Comparison of ENCODE assay signal across 9 cellular contexts in genomic region chr15:67176195-67176971, GRCh38.
DNase-seq lines count a peak whose midpoint lies in the region; ATAC-seq and TF ChIP-seq lines count a peak whose summit lies in the region.
"Had no signal": no experiment of that assay in that cellular context is flagged by ENCODE, and none has a peak within 500 bp of the region (broad histone marks: within the 10 kb centered on the region; RNA-seq: fewer than 3 reads in every experiment).

No MANE protein-coding gene starts in this region.

- H3K27ac ChIP-seq in SK-N-SH (ENCODE audit: low read depth in 2 of 2, low read length in 1 of 2) = peak overlapping the region in 1 of 2 experiments; percentile 89; a peak in 1 of 4 replicates
- H3K27ac ChIP-seq in stomach smooth muscle (ENCODE audit: low read length) = peak overlapping the region; percentile 18

- no peak overlapping the region for H3K4me2 ChIP-seq in SK-N-SH

- H3K4me3 Mint-ChIP-seq in T-cell = no peak overlapping the region

- H4K20me1 ChIP-seq in SK-N-SH (ENCODE audit: insufficient read depth) = no peaks in the 10 kb centered on the region

- no peak overlapping the region for H3K9ac ChIP-seq in SK-N-SH
- H3K9ac ChIP-seq in iPS-15b (ENCODE audit: low read depth, low read length) = peak overlapping the region; percentile 12
- H3K9ac ChIP-seq in stomach smooth muscle (ENCODE audit: low read length in 2 of 2) = peak overlapping the region in 1 of 2 donors; percentile 2

- H3K9me3 Mint-ChIP-seq in T-cell = no peaks in the 10 kb centered on the region

- DNase-seq in SK-N-SH = peak; percentile 56
- no peak for DNase-seq in T-cell
- no peak for DNase-seq in NCI-H748 treated with DMSO at 0.1 percent for 48 hours (lab: John Stamatoyannopoulos, UW)
- DNase-seq in foreskin fibroblast = no peak
- DNase-seq: stimulated activated CD4-positive, alpha-beta T cell treated with anti-CD3 and anti-CD28 coated beads, Interleukin-4, amount 100 ng/mL, for 4 hours had no signal

- no peak for ATAC-seq in SK-N-SH treated with all-trans-retinoic acid at 6 μM for 48 hours
- ATAC-seq in T-cell (replicated peaks in 1 of 4) = no peak
- ATAC-seq in HG03442 (IDR thresholded peaks at IDR 0.05; ENCODE audit: unreplicated experiment) = no peak

- no peaks in the 10 kb centered on the region for H3K9me2 ChIP-seq in SK-N-SH

- H3K4me1 ChIP-seq in SK-N-SH (ENCODE audit: control insufficient read depth in 1 of 2, insufficient read depth in 2 of 2, low read depth in 1 of 2, low read length in 1 of 2) (peaks cover 39 to 57% of the 10 kb centered on the region in 2 experiments; a peak in 3 of 4 replicates), iPS-15b (ENCODE audit: control insufficient read depth, insufficient read depth, low read length) (peaks cover 12% of the 10 kb centered on the region), stomach smooth muscle (ENCODE audit: control insufficient read depth, insufficient read depth, low read length) (peaks cover 37% of the 10 kb centered on the region)

- H3K4me3 ChIP-seq in SK-N-SH (ENCODE audit: low read depth in 2 of 2, low read length in 1 of 2) = no peak overlapping the region
- no peak overlapping the region for H3K4me3 ChIP-seq in iPS-15b (ENCODE audit: low read depth, low read length)
- H3K4me3 ChIP-seq in stomach smooth muscle (ENCODE audit: low read length in 2 of 2) = peak overlapping the region; percentile 27 to 49
- H3K4me3 ChIP-seq in foreskin fibroblast (ENCODE audit: low read depth in 1 of 2, low read length in 2 of 2) = no peak overlapping the region

- no peaks in the 10 kb centered on the region for H3K27me3 Mint-ChIP-seq in T-cell

- WGBS in SK-N-SH (ENCODE audit: low lambda C conversion rate) = 81% methylated on average over 14 of the region's 14 CpGs

- peaks cover 54% of the 10 kb centered on the region for H3K36me3 Mint-ChIP-seq in T-cell

- TF ChIP-seq EP300 in SK-N-SH (IDR thresholded peaks at IDR 0.05; ENCODE audit: borderline replicate concordance in 1 of 2, low read depth in 1 of 2, low read length in 1 of 2) = no peak

- H3K27me3 ChIP-seq in SK-N-SH (ENCODE audit: insufficient read depth) (no peaks in the 10 kb centered on the region), iPS-15b (ENCODE audit: control insufficient read depth, insufficient read depth, low read length) (no peaks in the 10 kb centered on the region), stomach smooth muscle (ENCODE audit: control insufficient read depth in 1 of 2, insufficient read depth in 2 of 2, low read length in 2 of 2) (no peaks in the 10 kb centered on the region)

- CTCF ChIA-PET in SK-N-SH (lab: Yijun Ruan, JAX) (interaction anchor here (1.0 to 1.5 kb wide), 2 partner anchors 12 to 230 kb away, joined by 3 read pairs; no protein-coding TSS in a partner anchor), T-cell (lab: Charles Lee) (no interaction called here)

- H3K79me2 ChIP-seq in SK-N-SH (ENCODE audit: insufficient read depth) = peaks cover 22% of the 10 kb centered on the region; the same call in 1 of the 2 replicates

- peaks cover 38 to 52% (median 49%) of the 10 kb centered on the region in 3 donors for H3K4me1 Mint-ChIP-seq in T-cell

- TF ChIP-seq CTCF in SK-N-SH (IDR thresholded peaks at IDR 0.05) = no peak
- no peak for TF ChIP-seq CTCF in foreskin fibroblast (IDR thresholded peaks at IDR 0.05; ENCODE audit: low read depth, low read length)

- H3K27ac Mint-ChIP-seq in T-cell = peak overlapping the region; percentile 49 to 69

- H3F3A ChIP-seq in SK-N-SH (replicated peaks; ENCODE audit: insufficient read depth) = peaks cover 13% of the 10 kb centered on the region

- H3K9me3 ChIP-seq in SK-N-SH (no peaks in the 10 kb centered on the region), iPS-15b (ENCODE audit: control insufficient read depth, insufficient read depth, low read length) (no peaks in the 10 kb centered on the region), stomach smooth muscle (ENCODE audit: control insufficient read depth in 2 of 2, low read length in 2 of 2) (no peaks in the 10 kb centered on the region)

- H3K36me3 ChIP-seq in SK-N-SH (replicated peaks in 1 of 2; ENCODE audit: control insufficient read depth in 1 of 2, insufficient read depth in 2 of 2, low read length in 1 of 2) (peaks cover under 1 to 3% of the 10 kb centered on the region in 2 experiments), iPS-15b (ENCODE audit: control insufficient read depth, insufficient read depth, low read length) (peaks cover 9% of the 10 kb centered on the region), stomach smooth muscle (ENCODE audit: control insufficient read depth in 2 of 2, insufficient read depth in 2 of 2, low read length in 2 of 2) (peaks cover 6 to 10% of the 10 kb centered on the region in 2 donors)

- POLR2A ChIA-PET in SK-N-SH (lab: Yijun Ruan, JAX) = no interaction called here
- POLR2A ChIA-PET in T-cell (lab: Charles Lee) = no interaction called here

- H2AFZ ChIP-seq in SK-N-SH (ENCODE audit: low read depth) = no peak overlapping the region

- no peak for TF ChIP-seq RAD21 in SK-N-SH (IDR thresholded peaks at IDR 0.05; ENCODE audit: low read length)

TF ChIP-seq in SK-N-SH, 30 proteins besides CTCF, POLR2A, EP300 and RAD21 (continues in another document):
- TF ChIP-seq ELF1 (IDR thresholded peaks at IDR 0.05) (no peak), RFX5 (IDR thresholded peaks at IDR 0.05; ENCODE audit: low read length) (no peak), NRF1 (IDR thresholded peaks at IDR 0.05; ENCODE audit: low read depth, low read length) (no peak), GATA2 (CRISPR knock-in tag; IDR thresholded peaks at IDR 0.05) (no peak), POLR2AphosphoS5 (IDR thresholded peaks at IDR 0.05; ENCODE audit: low read depth, low read length) (no peak), NFIC (IDR thresholded peaks at IDR 0.05; ENCODE audit: borderline replicate concordance) (no peak), MAX (IDR thresholded peaks at IDR 0.05; ENCODE audit: low read depth) (no peak), RXRA (IDR thresholded peaks at IDR 0.05; ENCODE audit: borderline replicate concordance, low read depth) (no peak), PBX3 (IDR thresholded peaks at IDR 0.05) (no peak), CHD2 (IDR thresholded peaks at IDR 0.05; ENCODE audit: low read length, partially characterized antibody) (no peak)

TF ChIP-seq in SK-N-SH treated with all-trans-retinoic acid at 6 μM for 48 hours, 23 proteins besides CTCF, POLR2A, EP300 and RAD21:
- TF ChIP-seq PATZ1 (CRISPR knock-in tag; IDR thresholded peaks at IDR 0.05; ENCODE audit: borderline replicate concordance) = no peak
- no peak for TF ChIP-seq POU6F1 (CRISPR knock-in tag; IDR thresholded peaks at IDR 0.05; ENCODE audit: borderline replicate concordance, low read depth)
- TF ChIP-seq GLIS3 (CRISPR knock-in tag; IDR thresholded peaks at IDR 0.05) = no peak

Comparison
In these comparisons a context has a peak if more than half of its experiments do, and no peak if none do; other contexts are left out.
1. H3K4me3 ChIP-seq: peak in stomach smooth muscle (2 of 2); none in SK-N-SH (0 of 2), iPS-15b (single experiment) and foreskin fibroblast (0 of 2).